Comparison of ENCODE assay signal across 18 cellular contexts in the genomic region with DNA sequence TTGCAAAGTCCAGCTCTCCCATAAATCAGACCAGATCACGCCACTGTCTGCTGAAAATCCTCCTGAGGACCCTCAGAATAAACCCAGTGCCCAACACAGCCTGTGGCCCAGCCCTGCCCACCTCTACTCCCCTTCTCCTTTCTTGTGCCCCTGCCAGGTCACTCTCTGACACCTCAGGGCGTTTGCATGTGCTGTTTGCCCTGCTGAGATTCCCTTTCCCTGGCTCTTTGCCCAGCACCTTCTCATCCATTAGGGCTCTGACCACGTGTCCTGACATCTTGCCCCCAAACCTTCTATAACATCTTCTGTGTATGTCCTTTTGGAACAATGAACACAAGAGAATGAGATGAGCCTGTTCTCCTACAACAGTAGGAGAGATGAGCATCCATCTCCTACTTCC. TPM values are rescaled to one million over a fixed set of nuclear protein-coding genes. Genes with fewer than 3 reads are reported as not detected.
A peak's percentile ranks its signal among the peaks of the same experiment; 100 is the strongest.
DNase-seq lines count a peak whose midpoint lies in the region; ATAC-seq and TF ChIP-seq lines count a peak whose summit lies in the region.
"Had no signal": no experiment of that assay in that cellular context is flagged by ENCODE, and none has a peak within 500 bp of the region (broad histone marks: within the 10 kb centered on the region; RNA-seq: fewer than 3 reads in every experiment).

No MANE protein-coding gene starts in this region.

- TF ChIP-seq CTCF in spleen (IDR thresholded peaks at IDR 0.05 in 8 of 11, conservative IDR thresholded peaks at IDR 0.05 in 3 of 11) (no peak), prostate gland (IDR thresholded peaks at IDR 0.05) (no peak)

- H3K36me3 Mint-ChIP-seq in activated CD4-positive, alpha-beta T cell treated with anti-CD3 and anti-CD28 coated beads, Interleukin-2, amount 10 ng/mL, durations not matched to agents 7 days and 5 days (ENCODE audit: low read depth) = peaks cover 28% of the 10 kb centered on the region
- peaks cover 7 to 18% (median 8%) of the 10 kb centered on the region in 3 donors for H3K36me3 Mint-ChIP-seq in CD8-positive, alpha-beta memory T cell
- H3K36me3 Mint-ChIP-seq in central memory CD8-positive, alpha-beta T cell (ENCODE audit: insufficient read depth) = peaks cover 5% of the 10 kb centered on the region

- CTCF ChIA-PET in activated CD4-positive, alpha-beta T cell treated with anti-CD3 and anti-CD28 coated beads, Interleukin-2, amount 10 ng/mL, durations not matched to agents 7 days and 5 days (lab: Charles Lee) = interaction anchor here (1.2 kb wide), 1 partner anchor 31 kb away, joined by 3 read pairs; no protein-coding TSS in a partner anchor
- CTCF ChIA-PET in CD8-positive, alpha-beta memory T cell (lab: Charles Lee) = interaction anchor here (1.1 to 5.6 kb wide), 5 partner anchors 8 to 66 kb away, joined by 3 to 32 read pairs (median 7); a partner anchor contains a TSS

- peaks cover 13% of the 10 kb centered on the region for H3K9me3 ChIP-seq in CD8-positive, alpha-beta memory T cell (ENCODE audit: low read length)
- H3K9me3 ChIP-seq in spleen (peaks cover 0 to 23% (median 18%) of the 10 kb centered on the region in 8 donors), prostate gland (no peaks in the 10 kb centered on the region)
- H3K9me3 ChIP-seq: SJSA1 had no signal

- H3K36me3 ChIP-seq in CD8-positive, alpha-beta memory T cell (ENCODE audit: insufficient read depth, low read length) = no peaks in the 10 kb centered on the region
- H3K36me3 ChIP-seq in spleen (no peaks in the 10 kb centered on the region), prostate gland (no peaks in the 10 kb centered on the region)
- H3K36me3 ChIP-seq: SJSA1 had no signal

- intact Hi-C loops in spleen (cut with DNase I; ENCODE audit: low total_unique reads) = no loop called here
- intact Hi-C loops in prostate gland (cut with DNase I) = no loop called here

- H3K4me3 Mint-ChIP-seq in activated CD4-positive, alpha-beta T cell treated with anti-CD3 and anti-CD28 coated beads, Interleukin-2, amount 10 ng/mL, durations not matched to agents 7 days and 5 days = no peak overlapping the region
- H3K4me3 Mint-ChIP-seq in CD8-positive, alpha-beta memory T cell = peak overlapping the region in 3 of 7 donors; percentile 11 to 63 (median 23)
- H3K4me3 Mint-ChIP-seq in central memory CD8-positive, alpha-beta T cell = peak overlapping the region; percentile 14

- H3K9me3 Mint-ChIP-seq in activated CD4-positive, alpha-beta T cell treated with anti-CD3 and anti-CD28 coated beads, Interleukin-2, amount 10 ng/mL, durations not matched to agents 7 days and 5 days = peaks cover 16% of the 10 kb centered on the region
- peaks cover 8 to 15% (median 11%) of the 10 kb centered on the region in 5 donors for H3K9me3 Mint-ChIP-seq in CD8-positive, alpha-beta memory T cell
- peaks cover 12% of the 10 kb centered on the region for H3K9me3 Mint-ChIP-seq in central memory CD8-positive, alpha-beta T cell

- TF ChIP-seq POLR2A in spleen (IDR thresholded peaks at IDR 0.05) = no peak
- no peak for TF ChIP-seq POLR2A in prostate gland (IDR thresholded peaks at IDR 0.05)

- peaks cover 42% of the 10 kb centered on the region for H3K4me1 Mint-ChIP-seq in activated CD4-positive, alpha-beta T cell treated with anti-CD3 and anti-CD28 coated beads, Interleukin-2, amount 10 ng/mL, durations not matched to agents 7 days and 5 days
- H3K4me1 Mint-ChIP-seq in CD8-positive, alpha-beta memory T cell = peaks cover 37 to 57% (median 43%) of the 10 kb centered on the region in 3 donors
- H3K4me1 Mint-ChIP-seq in central memory CD8-positive, alpha-beta T cell = peaks cover 46% of the 10 kb centered on the region

- peak overlapping the region; percentile 72 for H3K27ac Mint-ChIP-seq in activated CD4-positive, alpha-beta T cell treated with anti-CD3 and anti-CD28 coated beads, Interleukin-2, amount 10 ng/mL, durations not matched to agents 7 days and 5 days
- peak overlapping the region in 6 of 8 donors; percentile 40 to 72 (median 65) for H3K27ac Mint-ChIP-seq in CD8-positive, alpha-beta memory T cell
- H3K27ac Mint-ChIP-seq in central memory CD8-positive, alpha-beta T cell (ENCODE audit: low read depth) = peak overlapping the region; percentile 22

- no peak for ATAC-seq in central memory CD8-positive, alpha-beta T cell (replicated peaks; ENCODE audit: extremely low read depth, poor library complexity, severe bottlenecking)

- H3K4me1 ChIP-seq in CD8-positive, alpha-beta memory T cell (ENCODE audit: insufficient read depth, low read length) = peaks cover 24% of the 10 kb centered on the region
- H3K4me1 ChIP-seq in spleen (peaks cover 18 to 72% (median 32%) of the 10 kb centered on the region in 6 donors), prostate gland (replicated peaks) (no peaks in the 10 kb centered on the region)

- 68 to 87% (median 76%) methylated on average over 3 of the region's 3 CpGs for WGBS in spleen, 5 donors
- WGBS in prostate gland = 62% methylated on average over 3 of the region's 3 CpGs

- no peaks in the 10 kb centered on the region for H3K27me3 ChIP-seq in CD8-positive, alpha-beta memory T cell (ENCODE audit: insufficient read depth, low read length, poor library complexity, severe bottlenecking)
- no peaks in the 10 kb centered on the region for H3K27me3 ChIP-seq in spleen (replicated peaks in 1 of 7)
- H3K27me3 ChIP-seq in prostate gland (replicated peaks; ENCODE audit: insufficient read depth) = no peaks in the 10 kb centered on the region
- H3K27me3 ChIP-seq: SJSA1 had no signal

- POLR2A ChIA-PET in activated CD4-positive, alpha-beta T cell treated with anti-CD3 and anti-CD28 coated beads, Interleukin-2, amount 10 ng/mL, durations not matched to agents 7 days and 5 days (lab: Charles Lee) = no interaction called here
- POLR2A ChIA-PET in CD8-positive, alpha-beta memory T cell (lab: Charles Lee) = no interaction called here

- peaks cover 20% of the 10 kb centered on the region for H3K27me3 Mint-ChIP-seq in activated CD4-positive, alpha-beta T cell treated with anti-CD3 and anti-CD28 coated beads, Interleukin-2, amount 10 ng/mL, durations not matched to agents 7 days and 5 days
- H3K27me3 Mint-ChIP-seq in CD8-positive, alpha-beta memory T cell = no peaks in the 10 kb centered on the region
- no peaks in the 10 kb centered on the region for H3K27me3 Mint-ChIP-seq in central memory CD8-positive, alpha-beta T cell

- H3K4me3 ChIP-seq in CD8-positive, alpha-beta memory T cell (ENCODE audit: low read length) = no peak overlapping the region
- no peak overlapping the region for H3K4me3 ChIP-seq in spleen
- no peak overlapping the region for H3K4me3 ChIP-seq in prostate gland
- H3K4me3 ChIP-seq: SJSA1 had no signal

- H3K27ac ChIP-seq in CD8-positive, alpha-beta memory T cell (ENCODE audit: low read depth, low read length) = no peak overlapping the region
- H3K27ac ChIP-seq in spleen (peak overlapping the region in 1 of 8 donors; percentile 32), prostate gland (no peak overlapping the region)
- H3K27ac ChIP-seq: SJSA1 had no signal

- DNase-seq in activated CD4-positive, alpha-beta T cell treated with anti-CD3 and anti-CD28 coated beads, Interleukin-2, amount 10 ng/mL, durations not matched to agents 7 days and 5 days = no peak
- DNase-seq in activated CD4-positive, alpha-beta T cell treated with anti-CD3 and anti-CD28 coated beads, Interleukin-2, amount 50 U/mL, for 48 hours = no peak
- no peak for DNase-seq in CD8-positive, alpha-beta memory T cell
- no peak for DNase-seq in central memory CD8-positive, alpha-beta T cell (ENCODE audit: low spot score in 2 of 2)
- DNase-seq in spleen = peak; percentile 22
- no peak for DNase-seq in NCI-H1694 (lab: John Stamatoyannopoulos, UW)
- DNase-seq in prostate gland (ENCODE audit: low spot score) = no peak
- no peak for DNase-seq in AG08395 (ENCODE audit: low spot score)
- DNase-seq: EL, H7, Karpas-422, NCI-H1105 treated with DMSO at 0.1 percent for 48 hours, NCI-H1930, NCI-H2171, NCI-H774 had no signal

RNA-seq across cellular contexts. Expression of a gene that starts 18.5 kb away (rescaled TPM):
- total RNA-seq in activated CD4-positive, alpha-beta T cell treated with anti-CD3 and anti-CD28 coated beads, Interleukin-2, amount 10 ng/mL, durations not matched to agents 7 days and 5 days = under 1 TPM; 0.47 to 0.60 TPM
- under 1 TPM; 0.15 to 0.18 TPM for total RNA-seq in CD8-positive, alpha-beta memory T cell
- polyA plus RNA-seq in CD8-positive, alpha-beta memory T cell = 2.7 TPM
- 1 to 10 TPM in 6 of 7 donors, under 1 TPM in 1; 0.79 to 6.2 (median 3.1) TPM for total RNA-seq in spleen
- 1 to 10 TPM in 1 of 3 donors, under 1 TPM in 2; 0.32 to 1.0 (median 0.83) TPM for polyA plus RNA-seq in spleen
- total RNA-seq in prostate gland = 1 to 10 TPM; 1.1 to 4.3 TPM
- total RNA-seq: A172, NCI-H460 had no signal

RNA-seq across cellular contexts. Expression of a gene that starts 43.9 kb away (rescaled TPM):
- total RNA-seq in activated CD4-positive, alpha-beta T cell treated with anti-CD3 and anti-CD28 coated beads, Interleukin-2, amount 10 ng/mL, durations not matched to agents 7 days and 5 days = not detected
- not detected for total RNA-seq in CD8-positive, alpha-beta memory T cell
- not detected for polyA plus RNA-seq in CD8-positive, alpha-beta memory T cell
- not detected for total RNA-seq in spleen
- polyA plus RNA-seq in spleen = not detected
- 10 to 100 TPM in 1 of 2 donors, not detected in 1; 10.6 TPM for total RNA-seq in prostate gland
- total RNA-seq: A172, H7, NCI-H460, SJSA1 had no signal

Comparison
In these comparisons a context has a peak if more than half of its experiments do, and no peak if none do; other contexts are left out.
1. H3K27ac Mint-ChIP-seq: peak in every context shown above with its lines; median percentile 72 in activated CD4-positive, alpha-beta T cell treated with anti-CD3 and anti-CD28 coated beads, Interleukin-2, amount 10 ng/mL, durations not matched to agents 7 days and 5 days; 65 in CD8-positive, alpha-beta memory T cell; 22 in central memory CD8-positive, alpha-beta T cell.